1 cellular context compared by ENCODE assay signal in the genomic region with DNA sequence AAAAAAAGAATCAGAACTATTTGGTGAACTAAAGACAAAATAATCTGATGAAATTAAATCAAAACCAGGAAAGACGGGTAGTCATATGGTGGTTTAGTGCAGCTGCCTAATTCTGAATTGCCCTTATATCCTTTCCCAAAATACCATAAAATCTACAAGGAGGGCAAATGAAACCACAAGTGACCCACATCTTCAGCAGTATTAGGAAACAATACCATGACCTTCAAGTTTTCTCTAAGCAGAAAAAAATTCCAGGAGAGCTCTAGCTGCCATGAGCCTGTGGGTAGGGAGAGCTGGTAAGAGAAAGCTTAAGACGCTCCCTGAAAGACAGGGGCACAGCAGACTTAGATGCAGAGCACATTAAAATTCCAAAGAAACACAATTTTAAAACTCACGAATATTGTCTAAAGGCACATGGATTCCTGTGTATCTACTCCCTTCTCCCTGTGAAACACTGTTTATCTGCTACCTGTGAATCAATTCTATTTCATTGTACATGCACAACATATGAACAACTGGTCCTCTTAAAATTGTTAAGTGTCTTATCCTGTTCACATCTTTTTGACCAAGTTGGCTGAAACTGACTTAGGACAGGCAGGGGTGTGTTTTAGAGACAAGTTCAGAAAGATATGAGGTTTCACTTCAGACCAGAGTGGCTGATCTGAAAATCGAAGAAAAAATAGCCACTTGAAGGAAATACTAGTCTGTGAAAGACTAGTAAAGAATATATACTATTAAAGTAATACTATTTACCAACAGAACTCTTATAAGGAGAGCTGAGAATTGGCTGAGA.
TF ChIP-seq lines count a peak whose summit lies in the region.

No MANE protein-coding gene starts in this region.

TF ChIP-seq in GM12878, 131 proteins besides CTCF, POLR2A, EP300 and RAD21:
- TF ChIP-seq BHLHE40 (IDR thresholded peaks at IDR 0.05; ENCODE audit: borderline replicate concordance in 1 of 2, low read depth in 2 of 2, low read length in 1 of 2) (no peak), ATF7 (IDR thresholded peaks at IDR 0.05; ENCODE audit: low read depth) (no peak), SIX5 (IDR thresholded peaks at IDR 0.05; ENCODE audit: low read depth, low read length, severe bottlenecking) (no peak), SMC3 (IDR thresholded peaks at IDR 0.05; ENCODE audit: borderline replicate concordance, low read length) (no peak; the same call in 1 of the 2 replicates), POU2F2 (IDR thresholded peaks at IDR 0.05; ENCODE audit: borderline replicate concordance, low read depth, low read length) (no peak), NR2C2 (IDR thresholded peaks at IDR 0.05; ENCODE audit: borderline replicate concordance, control insufficient read depth, insufficient read length, low read depth) (no peak), HCFC1 (IDR thresholded peaks at IDR 0.05; ENCODE audit: low read length) (no peak), JUND (IDR thresholded peaks at IDR 0.05; ENCODE audit: low read depth, low read length) (no peak), NFXL1 (IDR thresholded peaks at IDR 0.05; ENCODE audit: borderline replicate concordance) (no peak), KDM1A (IDR thresholded peaks at IDR 0.05; ENCODE audit: borderline replicate concordance) (no peak), HDAC6 (IDR thresholded peaks at IDR 0.05; ENCODE audit: unreplicated experiment) (no peak)
- TF ChIP-seq, protein P1, sequence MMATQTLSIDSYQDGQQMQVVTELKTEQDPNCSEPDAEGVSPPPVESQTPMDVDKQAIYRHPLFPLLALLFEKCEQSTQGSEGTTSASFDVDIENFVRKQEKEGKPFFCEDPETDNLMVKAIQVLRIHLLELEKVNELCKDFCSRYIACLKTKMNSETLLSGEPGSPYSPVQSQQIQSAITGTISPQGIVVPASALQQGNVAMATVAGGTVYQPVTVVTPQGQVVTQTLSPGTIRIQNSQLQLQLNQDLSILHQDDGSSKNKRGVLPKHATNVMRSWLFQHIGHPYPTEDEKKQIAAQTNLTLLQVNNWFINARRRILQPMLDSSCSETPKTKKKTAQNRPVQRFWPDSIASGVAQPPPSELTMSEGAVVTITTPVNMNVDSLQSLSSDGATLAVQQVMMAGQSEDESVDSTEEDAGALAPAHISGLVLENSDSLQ (IDR thresholded peaks at IDR 0.05), result no peak
- TF ChIP-seq, protein P2, sequence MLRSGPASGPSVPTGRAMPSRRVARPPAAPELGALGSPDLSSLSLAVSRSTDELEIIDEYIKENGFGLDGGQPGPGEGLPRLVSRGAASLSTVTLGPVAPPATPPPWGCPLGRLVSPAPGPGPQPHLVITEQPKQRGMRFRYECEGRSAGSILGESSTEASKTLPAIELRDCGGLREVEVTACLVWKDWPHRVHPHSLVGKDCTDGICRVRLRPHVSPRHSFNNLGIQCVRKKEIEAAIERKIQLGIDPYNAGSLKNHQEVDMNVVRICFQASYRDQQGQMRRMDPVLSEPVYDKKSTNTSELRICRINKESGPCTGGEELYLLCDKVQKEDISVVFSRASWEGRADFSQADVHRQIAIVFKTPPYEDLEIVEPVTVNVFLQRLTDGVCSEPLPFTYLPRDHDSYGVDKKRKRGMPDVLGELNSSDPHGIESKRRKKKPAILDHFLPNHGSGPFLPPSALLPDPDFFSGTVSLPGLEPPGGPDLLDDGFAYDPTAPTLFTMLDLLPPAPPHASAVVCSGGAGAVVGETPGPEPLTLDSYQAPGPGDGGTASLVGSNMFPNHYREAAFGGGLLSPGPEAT (IDR thresholded peaks at IDR 0.05; ENCODE audit: low read depth), result no peak
- TF ChIP-seq, protein P3, sequence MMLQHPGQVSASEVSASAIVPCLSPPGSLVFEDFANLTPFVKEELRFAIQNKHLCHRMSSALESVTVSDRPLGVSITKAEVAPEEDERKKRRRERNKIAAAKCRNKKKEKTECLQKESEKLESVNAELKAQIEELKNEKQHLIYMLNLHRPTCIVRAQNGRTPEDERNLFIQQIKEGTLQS (IDR thresholded peaks at IDR 0.05; ENCODE audit: borderline replicate concordance, extremely low read depth, low read depth, low read length), result no peak
- TF ChIP-seq, protein P4, sequence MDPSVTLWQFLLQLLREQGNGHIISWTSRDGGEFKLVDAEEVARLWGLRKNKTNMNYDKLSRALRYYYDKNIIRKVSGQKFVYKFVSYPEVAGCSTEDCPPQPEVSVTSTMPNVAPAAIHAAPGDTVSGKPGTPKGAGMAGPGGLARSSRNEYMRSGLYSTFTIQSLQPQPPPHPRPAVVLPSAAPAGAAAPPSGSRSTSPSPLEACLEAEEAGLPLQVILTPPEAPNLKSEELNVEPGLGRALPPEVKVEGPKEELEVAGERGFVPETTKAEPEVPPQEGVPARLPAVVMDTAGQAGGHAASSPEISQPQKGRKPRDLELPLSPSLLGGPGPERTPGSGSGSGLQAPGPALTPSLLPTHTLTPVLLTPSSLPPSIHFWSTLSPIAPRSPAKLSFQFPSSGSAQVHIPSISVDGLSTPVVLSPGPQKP (IDR thresholded peaks at IDR 0.05; ENCODE audit: low read depth, low read length), result no peak
TF ChIP-seq in GM12878: peak in this region for 0.
